9 cellular contexts compared by ENCODE assay signal in genomic region chr7:109062798-109063197, GRCh38.
"Had no signal": no experiment of that assay in that cellular context is flagged by ENCODE, and none has a peak within 500 bp of the region (broad histone marks: within the 10 kb centered on the region; RNA-seq: fewer than 3 reads in every experiment).

No MANE protein-coding gene starts in this region.

- H3K36me3 ChIP-seq: HAP-1 had no signal

- H3K9ac ChIP-seq: KMS-11 had no signal

- H3K4me1 ChIP-seq: HAP-1 had no signal

- H3K4me1 Mint-ChIP-seq: IgD-negative memory B cell had no signal

- DNase-seq: GOT3, H7, KBM-7 had no signal

- H3K27me3 Mint-ChIP-seq: IgD-negative memory B cell had no signal

- ATAC-seq: HCT116, HepG2 had no signal

- H3K4me3 Mint-ChIP-seq: IgD-negative memory B cell had no signal

- H3K36me3 Mint-ChIP-seq: IgD-negative memory B cell had no signal

- H3K27ac ChIP-seq: HL-60, KMS-11 had no signal

- H3K9me3 ChIP-seq: HAP-1 had no signal

- H3K4me3 ChIP-seq: HAP-1 had no signal

- H3K4me2 ChIP-seq: KMS-11 had no signal

- H3K27ac Mint-ChIP-seq: IgD-negative memory B cell had no signal
